Comparison of ENCODE assay signal across 1 cellular context in the genomic region with DNA sequence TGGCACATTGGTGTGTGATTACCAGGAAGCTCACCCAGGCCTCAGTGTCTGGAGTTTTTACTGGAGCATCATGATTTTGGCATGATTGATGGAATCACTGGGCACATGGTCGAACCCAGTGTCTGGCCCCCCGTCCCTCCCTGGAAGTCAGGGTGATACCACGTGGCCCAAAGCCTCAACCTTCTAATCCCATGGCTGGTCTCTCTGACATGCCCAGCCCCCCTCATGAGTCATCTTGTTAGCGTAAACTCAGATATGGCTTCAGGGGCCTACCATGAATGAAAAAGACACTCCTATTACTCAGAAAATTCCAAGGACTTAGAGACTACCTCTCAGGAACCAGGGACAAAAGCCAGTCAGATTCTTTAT.
A peak's percentile ranks its signal among the peaks of the same experiment; 100 is the strongest.
TF ChIP-seq lines count a peak whose summit lies in the region.

No MANE protein-coding gene starts in this region.

TF ChIP-seq in HEK293, 187 proteins besides CTCF, POLR2A, EP300 and RAD21 (continued from another document and continues in another):
- TF ChIP-seq, protein P1, sequence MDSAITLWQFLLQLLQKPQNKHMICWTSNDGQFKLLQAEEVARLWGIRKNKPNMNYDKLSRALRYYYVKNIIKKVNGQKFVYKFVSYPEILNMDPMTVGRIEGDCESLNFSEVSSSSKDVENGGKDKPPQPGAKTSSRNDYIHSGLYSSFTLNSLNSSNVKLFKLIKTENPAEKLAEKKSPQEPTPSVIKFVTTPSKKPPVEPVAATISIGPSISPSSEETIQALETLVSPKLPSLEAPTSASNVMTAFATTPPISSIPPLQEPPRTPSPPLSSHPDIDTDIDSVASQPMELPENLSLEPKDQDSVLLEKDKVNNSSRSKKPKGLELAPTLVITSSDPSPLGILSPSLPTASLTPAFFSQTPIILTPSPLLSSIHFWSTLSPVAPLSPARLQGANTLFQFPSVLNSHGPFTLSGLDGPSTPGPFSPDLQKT (IDR thresholded peaks at IDR 0.05; ENCODE audit: borderline replicate concordance, low read depth, low read length), result no peak
- TF ChIP-seq, protein P2, sequence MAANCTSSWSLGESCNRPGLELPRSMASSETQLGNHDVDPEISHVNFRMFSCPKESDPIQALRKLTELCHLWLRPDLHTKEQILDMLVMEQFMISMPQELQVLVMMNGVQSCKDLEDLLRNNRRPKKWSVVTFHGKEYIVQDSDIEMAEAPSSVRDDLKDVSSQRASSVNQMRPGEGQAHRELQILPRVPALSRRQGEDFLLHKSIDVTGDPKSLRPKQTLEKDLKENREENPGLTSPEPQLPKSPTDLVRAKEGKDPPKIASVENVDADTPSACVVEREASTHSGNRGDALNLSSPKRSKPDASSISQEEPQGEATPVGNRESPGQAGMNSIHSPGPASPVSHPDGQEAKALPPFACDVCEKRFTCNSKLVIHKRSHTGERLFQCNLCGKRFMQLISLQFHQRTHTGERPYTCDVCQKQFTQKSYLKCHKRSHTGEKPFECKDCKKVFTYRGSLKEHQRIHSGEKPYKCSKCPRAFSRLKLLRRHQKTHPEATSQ (tag by site-specific recombination; IDR thresholded peaks at IDR 0.05), result no peak
- peak; percentile 20; the same call in 1 of the 2 replicates for TF ChIP-seq TRIM28 (IDR thresholded peaks at IDR 0.05; ENCODE audit: borderline replicate concordance, low read length)
- no peak for TF ChIP-seq ZNF48 (tag by site-specific recombination; IDR thresholded peaks at IDR 0.05)
- no peak for TF ChIP-seq ZBTB21 (tag by site-specific recombination; IDR thresholded peaks at IDR 0.05)
- TF ChIP-seq ZNF354C (tag by site-specific recombination; IDR thresholded peaks at IDR 0.05; ENCODE audit: borderline replicate concordance, low read depth), result no peak
- peak; percentile 55 for TF ChIP-seq ZNF629 (tag by site-specific recombination; IDR thresholded peaks at IDR 0.05)
- TF ChIP-seq ZNF274 (IDR thresholded peaks at IDR 0.05; ENCODE audit: low read length), result no peak
- no peak for TF ChIP-seq ZNF274 (tag by site-specific recombination; IDR thresholded peaks at IDR 0.05; ENCODE audit: borderline replicate concordance)
- TF ChIP-seq, protein P3, sequence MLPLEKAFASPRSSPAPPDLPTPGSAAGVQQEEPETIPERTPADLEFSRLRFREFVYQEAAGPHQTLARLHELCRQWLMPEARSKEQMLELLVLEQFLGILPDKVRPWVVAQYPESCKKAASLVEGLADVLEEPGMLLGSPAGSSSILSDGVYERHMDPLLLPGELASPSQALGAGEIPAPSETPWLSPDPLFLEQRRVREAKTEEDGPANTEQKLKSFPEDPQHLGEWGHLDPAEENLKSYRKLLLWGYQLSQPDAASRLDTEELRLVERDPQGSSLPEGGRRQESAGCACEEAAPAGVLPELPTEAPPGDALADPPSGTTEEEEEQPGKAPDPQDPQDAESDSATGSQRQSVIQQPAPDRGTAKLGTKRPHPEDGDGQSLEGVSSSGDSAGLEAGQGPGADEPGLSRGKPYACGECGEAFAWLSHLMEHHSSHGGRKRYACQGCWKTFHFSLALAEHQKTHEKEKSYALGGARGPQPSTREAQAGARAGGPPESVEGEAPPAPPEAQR (tag by site-specific recombination; IDR thresholded peaks at IDR 0.05), result no peak
- TF ChIP-seq, protein P4, sequence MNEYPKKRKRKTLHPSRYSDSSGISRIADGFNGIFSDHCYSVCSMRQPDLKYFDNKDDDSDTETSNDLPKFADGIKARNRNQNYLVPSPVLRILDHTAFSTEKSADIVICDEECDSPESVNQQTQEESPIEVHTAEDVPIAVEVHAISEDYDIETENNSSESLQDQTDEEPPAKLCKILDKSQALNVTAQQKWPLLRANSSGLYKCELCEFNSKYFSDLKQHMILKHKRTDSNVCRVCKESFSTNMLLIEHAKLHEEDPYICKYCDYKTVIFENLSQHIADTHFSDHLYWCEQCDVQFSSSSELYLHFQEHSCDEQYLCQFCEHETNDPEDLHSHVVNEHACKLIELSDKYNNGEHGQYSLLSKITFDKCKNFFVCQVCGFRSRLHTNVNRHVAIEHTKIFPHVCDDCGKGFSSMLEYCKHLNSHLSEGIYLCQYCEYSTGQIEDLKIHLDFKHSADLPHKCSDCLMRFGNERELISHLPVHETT (tag by site-specific recombination; IDR thresholded peaks at IDR 0.05), result 0 out of 2 replicates have a peak, but pooled peaks have one; percentile 13
- no peak for TF ChIP-seq ZFP37 (tag by site-specific recombination; IDR thresholded peaks at IDR 0.05)
- no peak for TF ChIP-seq SETDB1 (IDR thresholded peaks at IDR 0.05; ENCODE audit: insufficient read length, low read length)
- TF ChIP-seq ZNF292 (tag by site-specific recombination; IDR thresholded peaks at IDR 0.05; ENCODE audit: borderline replicate concordance, low read depth), result no peak
- TF ChIP-seq GLI4 (tag by site-specific recombination; IDR thresholded peaks at IDR 0.05), result no peak
- peak; percentile 50; the same call in 1 of the 2 replicates for TF ChIP-seq ZNF324 (tag by site-specific recombination; IDR thresholded peaks at IDR 0.05)
- TF ChIP-seq ZNF558 (tag by site-specific recombination; IDR thresholded peaks at IDR 0.05), result no peak
- no peak for TF ChIP-seq ZNF112 (tag by site-specific recombination; IDR thresholded peaks at IDR 0.05)
- TF ChIP-seq ZNF654 (tag by site-specific recombination; IDR thresholded peaks at IDR 0.05; ENCODE audit: low read depth), result no peak
- TF ChIP-seq, protein P5, sequence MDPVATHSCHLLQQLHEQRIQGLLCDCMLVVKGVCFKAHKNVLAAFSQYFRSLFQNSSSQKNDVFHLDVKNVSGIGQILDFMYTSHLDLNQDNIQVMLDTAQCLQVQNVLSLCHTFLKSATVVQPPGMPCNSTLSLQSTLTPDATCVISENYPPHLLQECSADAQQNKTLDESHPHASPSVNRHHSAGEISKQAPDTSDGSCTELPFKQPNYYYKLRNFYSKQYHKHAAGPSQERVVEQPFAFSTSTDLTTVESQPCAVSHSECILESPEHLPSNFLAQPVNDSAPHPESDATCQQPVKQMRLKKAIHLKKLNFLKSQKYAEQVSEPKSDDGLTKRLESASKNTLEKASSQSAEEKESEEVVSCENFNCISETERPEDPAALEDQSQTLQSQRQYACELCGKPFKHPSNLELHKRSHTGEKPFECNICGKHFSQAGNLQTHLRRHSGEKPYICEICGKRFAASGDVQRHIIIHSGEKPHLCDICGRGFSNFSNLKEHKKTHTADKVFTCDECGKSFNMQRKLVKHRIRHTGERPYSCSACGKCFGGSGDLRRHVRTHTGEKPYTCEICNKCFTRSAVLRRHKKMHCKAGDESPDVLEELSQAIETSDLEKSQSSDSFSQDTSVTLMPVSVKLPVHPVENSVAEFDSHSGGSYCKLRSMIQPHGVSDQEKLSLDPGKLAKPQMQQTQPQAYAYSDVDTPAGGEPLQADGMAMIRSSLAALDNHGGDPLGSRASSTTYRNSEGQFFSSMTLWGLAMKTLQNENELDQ (tag by site-specific recombination; IDR thresholded peaks at IDR 0.05; ENCODE audit: low read depth), result no peak
- TF ChIP-seq, protein P6, sequence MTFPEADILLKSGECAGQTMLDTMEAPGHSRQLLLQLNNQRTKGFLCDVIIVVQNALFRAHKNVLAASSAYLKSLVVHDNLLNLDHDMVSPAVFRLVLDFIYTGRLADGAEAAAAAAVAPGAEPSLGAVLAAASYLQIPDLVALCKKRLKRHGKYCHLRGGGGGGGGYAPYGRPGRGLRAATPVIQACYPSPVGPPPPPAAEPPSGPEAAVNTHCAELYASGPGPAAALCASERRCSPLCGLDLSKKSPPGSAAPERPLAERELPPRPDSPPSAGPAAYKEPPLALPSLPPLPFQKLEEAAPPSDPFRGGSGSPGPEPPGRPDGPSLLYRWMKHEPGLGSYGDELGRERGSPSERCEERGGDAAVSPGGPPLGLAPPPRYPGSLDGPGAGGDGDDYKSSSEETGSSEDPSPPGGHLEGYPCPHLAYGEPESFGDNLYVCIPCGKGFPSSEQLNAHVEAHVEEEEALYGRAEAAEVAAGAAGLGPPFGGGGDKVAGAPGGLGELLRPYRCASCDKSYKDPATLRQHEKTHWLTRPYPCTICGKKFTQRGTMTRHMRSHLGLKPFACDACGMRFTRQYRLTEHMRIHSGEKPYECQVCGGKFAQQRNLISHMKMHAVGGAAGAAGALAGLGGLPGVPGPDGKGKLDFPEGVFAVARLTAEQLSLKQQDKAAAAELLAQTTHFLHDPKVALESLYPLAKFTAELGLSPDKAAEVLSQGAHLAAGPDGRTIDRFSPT (tag by site-specific recombination; IDR thresholded peaks at IDR 0.05), result peak; percentile 18; the same call in 1 of the 2 replicates
- no peak for TF ChIP-seq ZNF174 (tag by site-specific recombination; IDR thresholded peaks at IDR 0.05)
- TF ChIP-seq ZNF16 (tag by site-specific recombination; IDR thresholded peaks at IDR 0.05; ENCODE audit: low read depth), result no peak
- no peak for TF ChIP-seq ZNF626 (tag by site-specific recombination; IDR thresholded peaks at IDR 0.05)
- TF ChIP-seq ZBTB20 (tag by site-specific recombination; IDR thresholded peaks at IDR 0.05), result peak; percentile 35
- no peak for TF ChIP-seq OSR2 (tag by site-specific recombination; IDR thresholded peaks at IDR 0.05)
- peak; percentile 77 for TF ChIP-seq KLF10 (tag by site-specific recombination; IDR thresholded peaks at IDR 0.05)
- no peak for TF ChIP-seq GFI1B (tag by site-specific recombination; IDR thresholded peaks at IDR 0.05)
- no peak for TF ChIP-seq ZSCAN30 (tag by site-specific recombination; IDR thresholded peaks at IDR 0.05)
- no peak for TF ChIP-seq ZNF140 (tag by site-specific recombination; IDR thresholded peaks at IDR 0.05)
- TF ChIP-seq, protein P7, sequence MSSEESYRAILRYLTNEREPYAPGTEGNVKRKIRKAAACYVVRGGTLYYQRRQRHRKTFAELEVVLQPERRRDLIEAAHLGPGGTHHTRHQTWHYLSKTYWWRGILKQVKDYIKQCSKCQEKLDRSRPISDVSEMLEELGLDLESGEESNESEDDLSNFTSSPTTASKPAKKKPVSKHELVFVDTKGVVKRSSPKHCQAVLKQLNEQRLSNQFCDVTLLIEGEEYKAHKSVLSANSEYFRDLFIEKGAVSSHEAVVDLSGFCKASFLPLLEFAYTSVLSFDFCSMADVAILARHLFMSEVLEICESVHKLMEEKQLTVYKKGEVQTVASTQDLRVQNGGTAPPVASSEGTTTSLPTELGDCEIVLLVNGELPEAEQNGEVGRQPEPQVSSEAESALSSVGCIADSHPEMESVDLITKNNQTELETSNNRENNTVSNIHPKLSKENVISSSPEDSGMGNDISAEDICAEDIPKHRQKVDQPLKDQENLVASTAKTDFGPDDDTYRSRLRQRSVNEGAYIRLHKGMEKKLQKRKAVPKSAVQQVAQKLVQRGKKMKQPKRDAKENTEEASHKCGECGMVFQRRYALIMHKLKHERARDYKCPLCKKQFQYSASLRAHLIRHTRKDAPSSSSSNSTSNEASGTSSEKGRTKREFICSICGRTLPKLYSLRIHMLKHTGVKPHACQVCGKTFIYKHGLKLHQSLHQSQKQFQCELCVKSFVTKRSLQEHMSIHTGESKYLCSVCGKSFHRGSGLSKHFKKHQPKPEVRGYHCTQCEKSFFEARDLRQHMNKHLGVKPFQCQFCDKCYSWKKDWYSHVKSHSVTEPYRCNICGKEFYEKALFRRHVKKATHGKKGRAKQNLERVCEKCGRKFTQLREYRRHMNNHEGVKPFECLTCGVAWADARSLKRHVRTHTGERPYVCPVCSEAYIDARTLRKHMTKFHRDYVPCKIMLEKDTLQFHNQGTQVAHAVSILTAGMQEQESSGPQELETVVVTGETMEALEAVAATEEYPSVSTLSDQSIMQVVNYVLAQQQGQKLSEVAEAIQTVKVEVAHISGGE (tag by site-specific recombination; conservative IDR thresholded peaks at IDR 0.05; ENCODE audit: low read depth), result no peak
- no peak for TF ChIP-seq ZEB2 (tag by site-specific recombination; IDR thresholded peaks at IDR 0.05)
- no peak for TF ChIP-seq ZNF548 (tag by site-specific recombination; IDR thresholded peaks at IDR 0.05)
- TF ChIP-seq, protein P8, sequence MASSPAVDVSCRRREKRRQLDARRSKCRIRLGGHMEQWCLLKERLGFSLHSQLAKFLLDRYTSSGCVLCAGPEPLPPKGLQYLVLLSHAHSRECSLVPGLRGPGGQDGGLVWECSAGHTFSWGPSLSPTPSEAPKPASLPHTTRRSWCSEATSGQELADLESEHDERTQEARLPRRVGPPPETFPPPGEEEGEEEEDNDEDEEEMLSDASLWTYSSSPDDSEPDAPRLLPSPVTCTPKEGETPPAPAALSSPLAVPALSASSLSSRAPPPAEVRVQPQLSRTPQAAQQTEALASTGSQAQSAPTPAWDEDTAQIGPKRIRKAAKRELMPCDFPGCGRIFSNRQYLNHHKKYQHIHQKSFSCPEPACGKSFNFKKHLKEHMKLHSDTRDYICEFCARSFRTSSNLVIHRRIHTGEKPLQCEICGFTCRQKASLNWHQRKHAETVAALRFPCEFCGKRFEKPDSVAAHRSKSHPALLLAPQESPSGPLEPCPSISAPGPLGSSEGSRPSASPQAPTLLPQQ (tag by site-specific recombination; IDR thresholded peaks at IDR 0.05), result peak; percentile 18; the same call in 1 of the 2 replicates
- no peak for TF ChIP-seq OVOL3 (tag by site-specific recombination; IDR thresholded peaks at IDR 0.05)
- TF ChIP-seq ZNF138 (tag by site-specific recombination; IDR thresholded peaks at IDR 0.05; ENCODE audit: borderline replicate concordance), result no peak
- no peak for TF ChIP-seq ZNF311 (tag by site-specific recombination; IDR thresholded peaks at IDR 0.05; ENCODE audit: borderline replicate concordance)
- TF ChIP-seq ZNF624 (tag by site-specific recombination; IDR thresholded peaks at IDR 0.05), result no peak
- no peak for TF ChIP-seq BCL11B (tag by site-specific recombination; IDR thresholded peaks at IDR 0.05; ENCODE audit: low read depth)
- TF ChIP-seq ZNF768 (tag by site-specific recombination; IDR thresholded peaks at IDR 0.05), result no peak
- no peak for TF ChIP-seq ZNF114 (tag by site-specific recombination; IDR thresholded peaks at IDR 0.05)
- 0 out of 2 replicates have a peak, but pooled peaks have one; percentile 13 for TF ChIP-seq ZNF600 (tag by site-specific recombination; IDR thresholded peaks at IDR 0.05)
- TF ChIP-seq MYNN (tag by site-specific recombination; IDR thresholded peaks at IDR 0.05; ENCODE audit: borderline replicate concordance), result no peak
- no peak for TF ChIP-seq ZNF514 (tag by site-specific recombination; IDR thresholded peaks at IDR 0.05)
- no peak for TF ChIP-seq KLF7 (tag by site-specific recombination; IDR thresholded peaks at IDR 0.05; ENCODE audit: borderline replicate concordance)
- TF ChIP-seq ZFHX2 (tag by site-specific recombination; conservative IDR thresholded peaks at IDR 0.05), result no peak
- no peak for TF ChIP-seq ZNF658 (tag by site-specific recombination; IDR thresholded peaks at IDR 0.05)
- no peak for TF ChIP-seq SCRT2 (tag by site-specific recombination; IDR thresholded peaks at IDR 0.05)
